ENCODE assay signal across 25 cellular contexts in genomic region chr10:62696798-62697197, GRCh38.
"Had no signal": no experiment of that assay in that cellular context is flagged by ENCODE, and none has a peak within 500 bp of the region (broad histone marks: within the 10 kb centered on the region; RNA-seq: fewer than 3 reads in every experiment).

No MANE protein-coding gene starts in this region.

- H3K4me1 ChIP-seq: body of pancreas, pancreas, right lobe of liver had no signal

- DNase-seq: activated CD4-positive, alpha-beta memory T cell treated with anti-CD3 and anti-CD28 coated beads for 36 hours; activated naive CD4-positive, alpha-beta T cell treated with Interleukin-2 at 50 U/mL for 16 hours; activated naive CD8-positive, alpha-beta T cell treated with anti-CD3 and anti-CD28 coated beads, Interleukin-2, amount 10 ng/mL, durations not matched to agents 7 days and 5 days; activated T-cell treated with anti-CD3 and anti-CD28 coated beads, Interleukin-2, amount 50 U/mL, for 1 hour; body of pancreas; dorsolateral prefrontal cortex; endodermal cell; foreskin fibroblast; glutamatergic neuron; hippocampal formation; left cardiac atrium; mesendoderm; naive thymus-derived CD8-positive, alpha-beta T cell; pancreas; right lobe of liver; small intestine; stimulated activated CD4-positive, alpha-beta T cell treated with anti-CD3 and anti-CD28 coated beads, Interleukin-15, amount 100 ng/mL, for 24 hours; stimulated activated CD4-positive, alpha-beta T cell treated with anti-CD3 and anti-CD28 coated beads, Interleukin-2, amount 100 ng/mL, for 48 hours; T-helper 9 cell; thyroid gland had no signal

- H3K27ac ChIP-seq: body of pancreas, dorsolateral prefrontal cortex, epithelial cell of prostate, neutrophil, pancreas, right lobe of liver, thyroid gland had no signal

- H3K27ac Mint-ChIP-seq: activated CD4-positive, alpha-beta memory T cell treated with anti-CD3 and anti-CD28 coated beads for 36 hours; activated naive CD8-positive, alpha-beta T cell treated with anti-CD3 and anti-CD28 coated beads, Interleukin-2, amount 10 ng/mL, durations not matched to agents 7 days and 5 days; activated T-helper 2 cell treated with anti-CD3 and anti-CD28 coated beads, Interferon-gamma antibody, Interleukin-2, Interleukin-4, amounts not matched to agents 10 μg/mL and 5 μg/mL and 100 μg/mL, durations not matched to agents 14 hours and 24 hours and 36 hours; endodermal cell; naive thymus-derived CD8-positive, alpha-beta T cell had no signal

- ATAC-seq: body of pancreas; left cardiac atrium; naive thymus-derived CD8-positive, alpha-beta T cell; pancreas; right lobe of liver had no signal

- H3K4me3 Mint-ChIP-seq: activated CD4-positive, alpha-beta memory T cell treated with anti-CD3 and anti-CD28 coated beads for 36 hours; activated naive CD8-positive, alpha-beta T cell treated with anti-CD3 and anti-CD28 coated beads, Interleukin-2, amount 10 ng/mL, durations not matched to agents 7 days and 5 days; endodermal cell; naive thymus-derived CD8-positive, alpha-beta T cell had no signal

- H3K27me3 ChIP-seq: body of pancreas, dorsolateral prefrontal cortex, neutrophil, pancreas, right lobe of liver, thyroid gland had no signal

- H3K4me3 ChIP-seq: body of pancreas, dorsolateral prefrontal cortex, pancreas, right lobe of liver, thyroid gland had no signal

- H3K36me3 ChIP-seq: neutrophil, pancreas, right lobe of liver, thyroid gland had no signal

- FAIRE-seq: colon, islet of Langerhans, pancreas, small intestine had no signal

- H3K9me3 ChIP-seq: body of pancreas, neutrophil, pancreas, thyroid gland had no signal
